ENCODE assay signal across 1 cellular context in genomic region chr4:173505924-173506779, GRCh38.
TF ChIP-seq lines count a peak whose summit lies in the region.

No MANE protein-coding gene starts in this region.

TF ChIP-seq in HepG2, 621 proteins besides CTCF, POLR2A, EP300 and RAD21 (continued from another document):
- TF ChIP-seq, protein P1, sequence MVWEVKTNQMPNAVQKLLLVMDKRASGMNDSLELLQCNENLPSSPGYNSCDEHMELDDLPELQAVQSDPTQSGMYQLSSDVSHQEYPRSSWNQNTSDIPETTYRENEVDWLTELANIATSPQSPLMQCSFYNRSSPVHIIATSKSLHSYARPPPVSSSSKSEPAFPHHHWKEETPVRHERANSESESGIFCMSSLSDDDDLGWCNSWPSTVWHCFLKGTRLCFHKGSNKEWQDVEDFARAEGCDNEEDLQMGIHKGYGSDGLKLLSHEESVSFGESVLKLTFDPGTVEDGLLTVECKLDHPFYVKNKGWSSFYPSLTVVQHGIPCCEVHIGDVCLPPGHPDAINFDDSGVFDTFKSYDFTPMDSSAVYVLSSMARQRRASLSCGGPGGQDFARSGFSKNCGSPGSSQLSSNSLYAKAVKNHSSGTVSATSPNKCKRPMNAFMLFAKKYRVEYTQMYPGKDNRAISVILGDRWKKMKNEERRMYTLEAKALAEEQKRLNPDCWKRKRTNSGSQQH (CRISPR knock-in tag; IDR thresholded peaks at IDR 0.05; ENCODE audit: low read depth): no peak
- TF ChIP-seq NR2F6 (IDR thresholded peaks at IDR 0.05) (no peak), NR2F6 (CRISPR knock-in tag; IDR thresholded peaks at IDR 0.05) (no peak), STAG1 (CRISPR knock-in tag; IDR thresholded peaks at IDR 0.05) (peak; percentile 80), ONECUT2 (CRISPR knock-in tag; IDR thresholded peaks at IDR 0.05) (no peak), ATF3 (CRISPR knock-in tag; IDR thresholded peaks at IDR 0.05) (no peak), ZNF234 (CRISPR knock-in tag; conservative IDR thresholded peaks at IDR 0.05) (no peak), TBX2 (CRISPR knock-in tag; IDR thresholded peaks at IDR 0.05; ENCODE audit: borderline replicate concordance) (no peak), ZNF558 (CRISPR knock-in tag; IDR thresholded peaks at IDR 0.05; ENCODE audit: borderline replicate concordance) (no peak), BRD4 (CRISPR knock-in tag; IDR thresholded peaks at IDR 0.05) (no peak), USF2 (IDR thresholded peaks at IDR 0.05; ENCODE audit: low read depth, low read length) (no peak), USF2 (CRISPR knock-in tag; IDR thresholded peaks at IDR 0.05; ENCODE audit: borderline replicate concordance) (no peak), SMC3 (IDR thresholded peaks at IDR 0.05; ENCODE audit: low read length) (peak; percentile 46; the same call in 1 of the 2 replicates), ZNF143 (CRISPR knock-in tag; IDR thresholded peaks at IDR 0.05) (no peak), HNF4A (CRISPR knock-in tag; IDR thresholded peaks at IDR 0.05) (0 out of 2 replicates have a peak, but pooled peaks have one; percentile 19), FOXA3 (CRISPR knock-in tag; IDR thresholded peaks at IDR 0.05) (0 out of 2 replicates have a peak, but pooled peaks have one; percentile 8), ZNF674 (CRISPR knock-in tag; IDR thresholded peaks at IDR 0.05; ENCODE audit: low read depth) (no peak)
- TF ChIP-seq, protein P2, sequence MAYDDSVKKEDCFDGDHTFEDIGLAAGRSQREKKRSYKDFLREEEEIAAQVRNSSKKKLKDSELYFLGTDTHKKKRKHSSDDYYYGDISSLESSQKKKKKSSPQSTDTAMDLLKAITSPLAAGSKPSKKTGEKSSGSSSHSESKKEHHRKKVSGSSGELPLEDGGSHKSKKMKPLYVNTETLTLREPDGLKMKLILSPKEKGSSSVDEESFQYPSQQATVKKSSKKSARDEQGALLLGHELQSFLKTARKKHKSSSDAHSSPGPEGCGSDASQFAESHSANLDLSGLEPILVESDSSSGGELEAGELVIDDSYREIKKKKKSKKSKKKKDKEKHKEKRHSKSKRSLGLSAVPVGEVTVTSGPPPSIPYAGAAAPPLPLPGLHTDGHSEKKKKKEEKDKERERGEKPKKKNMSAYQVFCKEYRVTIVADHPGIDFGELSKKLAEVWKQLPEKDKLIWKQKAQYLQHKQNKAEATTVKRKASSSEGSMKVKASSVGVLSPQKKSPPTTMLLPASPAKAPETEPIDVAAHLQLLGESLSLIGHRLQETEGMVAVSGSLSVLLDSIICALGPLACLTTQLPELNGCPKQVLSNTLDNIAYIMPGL (CRISPR knock-in tag; IDR thresholded peaks at IDR 0.05; ENCODE audit: borderline replicate concordance in 1 of 2, low read depth in 1 of 2): no peak
- TF ChIP-seq, protein P3, sequence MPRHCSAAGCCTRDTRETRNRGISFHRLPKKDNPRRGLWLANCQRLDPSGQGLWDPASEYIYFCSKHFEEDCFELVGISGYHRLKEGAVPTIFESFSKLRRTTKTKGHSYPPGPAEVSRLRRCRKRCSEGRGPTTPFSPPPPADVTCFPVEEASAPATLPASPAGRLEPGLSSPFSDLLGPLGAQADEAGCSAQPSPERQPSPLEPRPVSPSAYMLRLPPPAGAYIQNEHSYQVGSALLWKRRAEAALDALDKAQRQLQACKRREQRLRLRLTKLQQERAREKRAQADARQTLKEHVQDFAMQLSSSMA (CRISPR knock-in tag; IDR thresholded peaks at IDR 0.05): no peak
